In the genomic region with DNA sequence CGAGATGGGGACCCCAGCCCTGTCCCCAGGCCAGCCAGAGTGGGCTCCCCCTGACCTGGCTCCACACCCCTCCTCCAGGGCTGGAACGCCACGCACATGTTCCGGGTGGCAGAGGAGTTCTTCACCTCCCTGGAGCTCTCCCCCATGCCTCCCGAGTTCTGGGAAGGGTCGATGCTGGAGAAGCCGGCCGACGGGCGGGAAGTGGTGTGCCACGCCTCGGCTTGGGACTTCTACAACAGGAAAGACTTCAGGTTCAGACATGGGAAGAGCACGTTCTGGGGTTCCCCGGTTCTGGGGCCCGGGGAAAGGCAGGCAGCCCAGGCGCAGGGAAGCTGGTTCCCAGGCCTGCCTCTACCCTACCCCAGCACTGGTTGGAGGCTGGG, we compare ENCODE assay signal across 18 cellular contexts. TPM values are rescaled to one million over a fixed set of nuclear protein-coding genes. Genes with fewer than 3 reads are reported as not detected.
DNase-seq lines count a peak whose midpoint lies in the region; ATAC-seq and TF ChIP-seq lines count a peak whose summit lies in the region.
"Had no signal": no experiment of that assay in that cellular context is flagged by ENCODE, and none has a peak within 500 bp of the region (broad histone marks: within the 10 kb centered on the region; RNA-seq: fewer than 3 reads in every experiment).

No MANE protein-coding gene starts in this region.

- H3K4me1 ChIP-seq in lower lobe of right lung (peaks cover 39% of the 10 kb centered on the region), suprapubic skin (peaks cover 27% of the 10 kb centered on the region)

- CTCF ChIA-PET in activated naive CD4-positive, alpha-beta T cell treated with anti-CD3 and anti-CD28 coated beads, Interleukin-2, amount 10 ng/mL, durations not matched to agents 7 days and 5 days (lab: Charles Lee): interaction anchor here (1.1 to 8.7 kb wide), 4 partner anchors 47 to 136 kb away, joined by 3 to 235 read pairs (median 5); no protein-coding TSS in a partner anchor

- peak; percentile 11 for DNase-seq in activated naive CD4-positive, alpha-beta T cell treated with anti-CD3 and anti-CD28 coated beads, Interleukin-2, amount 10 ng/mL, durations not matched to agents 7 days and 5 days
- no peak for DNase-seq in activated naive CD4-positive, alpha-beta T cell treated with Interleukin-2 at 50 U/mL for 16 hours
- DNase-seq in lower lobe of right lung (no peak), suprapubic skin (ENCODE audit: low spot score in 2 of 2) (no peak)
- DNase-seq in activated effector memory CD4-positive, alpha-beta T cell treated with Interleukin-2 at 50 U/mL for 16 hours: no peak
- DNase-seq: CD4-positive, alpha-beta T cell; GF-D8; Kasumi-1; PC-3 had no signal

- ATAC-seq in lower lobe of right lung: no peak
- no peak for ATAC-seq in GM18498 (IDR thresholded peaks at IDR 0.05; ENCODE audit: unreplicated experiment)
- ATAC-seq: HCT116, PC-3 had no signal

- no peak overlapping the region for H3K4me3 ChIP-seq in lower lobe of right lung
- H3K4me3 ChIP-seq in suprapubic skin: no peak overlapping the region
- H3K4me3 ChIP-seq: BLaER1 had no signal

- no peaks in the 10 kb centered on the region for H3K36me3 Mint-ChIP-seq in activated naive CD4-positive, alpha-beta T cell treated with anti-CD3 and anti-CD28 coated beads, Interleukin-2, amount 10 ng/mL, durations not matched to agents 7 days and 5 days

- no peaks in the 10 kb centered on the region for H3K9me3 ChIP-seq in lower lobe of right lung
- H3K9me3 ChIP-seq in suprapubic skin: no peaks in the 10 kb centered on the region
- H3K9me3 ChIP-seq: BLaER1, SK-N-SH had no signal

- peaks cover 25% of the 10 kb centered on the region for H3K27me3 ChIP-seq in lower lobe of right lung (ENCODE audit: low read depth)
- peaks cover 15% of the 10 kb centered on the region for H3K27me3 ChIP-seq in suprapubic skin

- peaks cover 10% of the 10 kb centered on the region for H3K36me3 ChIP-seq in lower lobe of right lung
- H3K36me3 ChIP-seq in suprapubic skin: peaks cover 4% of the 10 kb centered on the region
- H3K36me3 ChIP-seq: BLaER1 had no signal

- peaks cover 55% of the 10 kb centered on the region for H3K27me3 Mint-ChIP-seq in activated naive CD4-positive, alpha-beta T cell treated with anti-CD3 and anti-CD28 coated beads, Interleukin-2, amount 10 ng/mL, durations not matched to agents 7 days and 5 days

- TF ChIP-seq EP300 in suprapubic skin (IDR thresholded peaks at IDR 0.05): no peak

- no peak for TF ChIP-seq POLR2A in suprapubic skin (IDR thresholded peaks at IDR 0.05)

- WGBS in suprapubic skin: 71% methylated on average over 4 of the region's 16 CpGs

- peaks cover 11% of the 10 kb centered on the region for H3K4me1 Mint-ChIP-seq in activated naive CD4-positive, alpha-beta T cell treated with anti-CD3 and anti-CD28 coated beads, Interleukin-2, amount 10 ng/mL, durations not matched to agents 7 days and 5 days

- H3K27ac Mint-ChIP-seq in activated naive CD4-positive, alpha-beta T cell treated with anti-CD3 and anti-CD28 coated beads, Interleukin-2, amount 10 ng/mL, durations not matched to agents 7 days and 5 days: no peak overlapping the region
- H3K27ac Mint-ChIP-seq: CD4-positive, alpha-beta T cell had no signal

- no peak overlapping the region for H3K4me3 Mint-ChIP-seq in activated naive CD4-positive, alpha-beta T cell treated with anti-CD3 and anti-CD28 coated beads, Interleukin-2, amount 10 ng/mL, durations not matched to agents 7 days and 5 days
- H3K4me3 Mint-ChIP-seq: CD4-positive, alpha-beta T cell had no signal

- H3K27ac ChIP-seq in VCaP (peak overlapping the region; percentile 42; the same call in 1 of the 2 replicates), lower lobe of right lung (peak overlapping the region; percentile 41), suprapubic skin (no peak overlapping the region)
- H3K27ac ChIP-seq: BLaER1, HL-60 had no signal

- no peaks in the 10 kb centered on the region for H3K9me3 Mint-ChIP-seq in activated naive CD4-positive, alpha-beta T cell treated with anti-CD3 and anti-CD28 coated beads, Interleukin-2, amount 10 ng/mL, durations not matched to agents 7 days and 5 days
- H3K9me3 Mint-ChIP-seq: CD4-positive, alpha-beta T cell had no signal

- intact Hi-C loops in lower lobe of right lung (cut with DNase I): no loop called here

- no peak for TF ChIP-seq CTCF in VCaP (conservative IDR thresholded peaks at IDR 0.05)
- no peak for TF ChIP-seq CTCF in lower lobe of right lung (IDR thresholded peaks at IDR 0.05)
- no peak for TF ChIP-seq CTCF in suprapubic skin (IDR thresholded peaks at IDR 0.05)

RNA-seq across cellular contexts. Expression of a gene that starts 4.6 kb away (rescaled TPM):
- total RNA-seq in lower lobe of right lung (90.7 TPM), suprapubic skin (1 to 10 TPM in 3 of 4 donors, under 1 TPM in 1; 0.79 to 6.3 (median 4.0) TPM)
- total RNA-seq: H4 had no signal

RNA-seq across cellular contexts. Expression of a gene that starts 35.4 kb away (rescaled TPM):
- total RNA-seq in lower lobe of right lung (49.9 TPM), suprapubic skin (10 to 100 TPM; 36.9 to 87.9 (median 56.4) TPM)

RNA-seq across cellular contexts. Expression of a gene that starts 41.7 kb away (rescaled TPM):
- total RNA-seq in lower lobe of right lung (0.27 TPM), suprapubic skin (not detected)
- total RNA-seq: A172; CD4-positive, alpha-beta T cell; H4; M059J; PC-3 had no signal

Comparison
In these comparisons a context has a peak if more than half of its experiments do, and no peak if none do; other contexts are left out.
1. RNA of a gene that starts 4.6 kb away (total RNA-seq): 90.7 TPM in lower lobe of right lung (single experiment); 0.79 to 6.3 TPM in suprapubic skin; every median in the first group is over 10 times any median in the second.